In genomic region chr3:24834442-24834841, GRCh38 we compare ENCODE assay signal across 29 cellular contexts.
"Had no signal": no experiment of that assay in that cellular context is flagged by ENCODE, and none has a peak within 500 bp of the region (broad histone marks: within the 10 kb centered on the region; RNA-seq: fewer than 3 reads in every experiment).

No MANE protein-coding gene starts in this region.

- H3K27me3 ChIP-seq: ascending aorta had no signal

- H3K36me3 ChIP-seq: ascending aorta, cardiac muscle cell had no signal

- H3K9me3 ChIP-seq: ascending aorta had no signal

- ATAC-seq: activated CD8-positive, alpha-beta T cell treated with anti-CD3 and anti-CD28 coated beads for 36 hours; activated naive CD8-positive, alpha-beta T cell treated with anti-CD3 and anti-CD28 coated beads, Interleukin-2, amount 50 U/mL, for 24 hours; activated T-cell treated with anti-CD3 and anti-CD28 coated beads, Interleukin-2, amount 50 U/mL, for 4 hours; activated T-cell treated with anti-CD3 and anti-CD28 coated beads, Interleukin-2, amount 50 U/mL, for 72 hours; activated T-helper 17 cell treated with anti-CD3 and anti-CD28 coated beads, Interleukin-2, amount 50 U/mL, for 72 hours had no signal

- H3K27ac ChIP-seq: ascending aorta, cardiac muscle cell, VCaP had no signal

- H3K4me3 ChIP-seq: ascending aorta, cardiac muscle cell had no signal

- DNase-seq: activated B cell treated with CpG ODN at 0.5 μM for 24 hours; activated CD4-positive, alpha-beta memory T cell treated with anti-CD3 and anti-CD28 coated beads for 36 hours; activated CD4-positive, alpha-beta T cell treated with anti-CD3 and anti-CD28 coated beads for 4 hours; activated CD4-positive, alpha-beta T cell treated with anti-CD3 and anti-CD28 coated beads, Interleukin-2, amount 10 ng/mL, durations not matched to agents 24 days and 14 days; activated CD4-positive, alpha-beta T cell treated with anti-CD3 and anti-CD28 coated beads, Interleukin-2, amount 50 U/mL, for 1 hour; activated CD4-positive, alpha-beta T cell treated with anti-CD3 and anti-CD28 coated beads, Interleukin-2, amount 50 U/mL, for 4 hours; activated CD4-positive, CD25-positive, alpha-beta regulatory T cell treated with anti-CD3 and anti-CD28 coated beads, Interleukin-2, amount 50 U/mL, for 72 hours; activated CD8-positive, alpha-beta memory T cell treated with anti-CD3 and anti-CD28 coated beads, Interleukin-2, amount 50 U/mL, for 4 hours; activated CD8-positive, alpha-beta T cell treated with anti-CD3 and anti-CD28 coated beads for 36 hours; activated effector memory CD4-positive, alpha-beta T cell treated with anti-CD3 and anti-CD28 coated beads, Interleukin-2, amount 50 U/mL, for 16 hours; activated gamma-delta T cell treated with Interleukin-2 at 50 U/mL for 16 hours; activated naive CD4-positive, alpha-beta T cell treated with anti-CD3 and anti-CD28 coated beads, Interleukin-2, amount 10 ng/mL, durations not matched to agents 7 days and 5 days; activated naive CD4-positive, alpha-beta T cell treated with Interleukin-2 at 50 U/mL for 16 hours; activated naive CD8-positive, alpha-beta T cell treated with anti-CD3 and anti-CD28 coated beads, Interleukin-2, amount 10 ng/mL, durations not matched to agents 7 days and 5 days; activated naive CD8-positive, alpha-beta T cell treated with anti-CD3 and anti-CD28 coated beads, Interleukin-2, amount 50 U/mL, for 24 hours; activated T-cell treated with anti-CD3 and anti-CD28 coated beads for 4 hours; activated T-cell treated with anti-CD3 and anti-CD28 coated beads, Interleukin-2, amount 50 U/mL, for 1 hour; activated T-cell treated with anti-CD3 and anti-CD28 coated beads, Interleukin-2, amount 50 U/mL, for 4 hours; activated T-cell treated with anti-CD3 and anti-CD28 coated beads, Interleukin-2, amount 50 U/mL, for 72 hours; amygdala; anterior cingulate cortex; caudate nucleus; cerebellar nuclear complex; T-helper 2 cell; T-helper 9 cell had no signal
